ENCODE assay signal across 8 cellular contexts in genomic region chr1:29230553-29231378, GRCh38. TPM values are rescaled to one million over a fixed set of nuclear protein-coding genes. Genes with fewer than 3 reads are reported as not detected.
DNase-seq lines count a peak whose midpoint lies in the region; ATAC-seq and TF ChIP-seq lines count a peak whose summit lies in the region.

Gene MECR (minus strand): TSS chr1:29230934. CDS start chr1:29230906, 28 bp downstream.

- TF ChIP-seq CTCF in OCI-LY1 (IDR thresholded peaks at IDR 0.05; ENCODE audit: low read length) = peak; percentile 43; the same call in 1 of the 2 replicates

- peak within 1 kb of the TSS; percentile 75 for H3K4me3 ChIP-seq in HUES48 (ENCODE audit: low read depth, low read length)
- H3K4me3 ChIP-seq in OCI-LY1 (ENCODE audit: low read depth, low read length, poor library complexity, severe bottlenecking) = peak within 1 kb of the TSS; percentile 97
- H3K4me3 ChIP-seq in mononuclear cell (ENCODE audit: low read length) = peak within 1 kb of the TSS; percentile 58

- no peaks in the 10 kb centered on the region for H4K20me1 ChIP-seq in OCI-LY1 (ENCODE audit: insufficient read depth, low read length)

- peak within 1 kb of the TSS; percentile 80 for H3K27ac ChIP-seq in HUES48 (ENCODE audit: low read depth, low read length)
- no peak within 1 kb of the TSS for H3K27ac ChIP-seq in OCI-LY1 (ENCODE audit: low read depth, low read length, poor library complexity, severe bottlenecking)

- no peaks in the 10 kb centered on the region for H3K9me3 ChIP-seq in HUES48 (ENCODE audit: control insufficient read depth, insufficient read depth, low read length)
- no peaks in the 10 kb centered on the region for H3K9me3 ChIP-seq in OCI-LY1 (ENCODE audit: low read length)
- no peaks in the 10 kb centered on the region for H3K9me3 ChIP-seq in mononuclear cell (ENCODE audit: low read depth, low read length)

- DNase-seq in D341Med (ENCODE audit: low spot score) (peak; percentile 96), activated T-cell treated with anti-CD3 and anti-CD28 coated beads for 1 hour (ENCODE audit: low read depth) (peak; percentile 87), epidermal melanocyte (ENCODE audit: insufficient read length, low spot score) (peak; percentile 95)
- DNase-seq in stimulated activated CD8-positive, alpha-beta memory T cell treated with anti-CD3 and anti-CD28 coated beads, Interleukin-4, amount 100 ng/mL, for 1 hour (ENCODE audit: low read depth in 2 of 2, low spot score in 1 of 2) = peak; percentile 90 to 95

- peak within 1 kb of the TSS; percentile 47; the same call in 1 of the 2 replicates for H2AFZ ChIP-seq in OCI-LY1 (ENCODE audit: low read length)

- peaks cover 10% of the 10 kb centered on the region; the same call in 1 of the 2 replicates for H3K4me1 ChIP-seq in HUES48 (ENCODE audit: control insufficient read depth, insufficient read depth, low read length)
- peaks cover 29% of the 10 kb centered on the region for H3K4me1 ChIP-seq in OCI-LY1 (ENCODE audit: insufficient read depth, low read length, severe bottlenecking)
- peaks cover 13% of the 10 kb centered on the region for H3K4me1 ChIP-seq in mononuclear cell (ENCODE audit: insufficient read depth, low read length)

- peaks cover 13% of the 10 kb centered on the region; the same call in 1 of the 2 replicates for H3K79me2 ChIP-seq in OCI-LY1 (ENCODE audit: insufficient read depth, low read length)

- no peaks in the 10 kb centered on the region for H3F3A ChIP-seq in OCI-LY1 (ENCODE audit: insufficient read depth, low read length)

- H3K4me2 ChIP-seq in OCI-LY1 (ENCODE audit: low read length) = peak within 1 kb of the TSS; percentile 74

- no peaks in the 10 kb centered on the region for H3K36me3 ChIP-seq in HUES48 (ENCODE audit: control insufficient read depth, insufficient read depth, low read length)
- H3K36me3 ChIP-seq in OCI-LY1 (ENCODE audit: insufficient read depth, low read length) = no peaks in the 10 kb centered on the region

- H3K9me2 ChIP-seq in OCI-LY1 (ENCODE audit: low read depth, low read length) = no peaks in the 10 kb centered on the region

- H3K27me3 ChIP-seq in HUES48 (ENCODE audit: control insufficient read depth, insufficient read depth, low read length) = peaks cover 4% of the 10 kb centered on the region
- H3K27me3 ChIP-seq in OCI-LY1 (ENCODE audit: insufficient read depth, low read length) = no peaks in the 10 kb centered on the region
- peaks cover 5% of the 10 kb centered on the region for H3K27me3 ChIP-seq in mononuclear cell (ENCODE audit: insufficient read depth, low read length)

- H3K9ac ChIP-seq in HUES48 (ENCODE audit: low read depth, low read length) (peak within 1 kb of the TSS; percentile 71), OCI-LY1 (ENCODE audit: low read length) (peak within 1 kb of the TSS; percentile 90)

- ATAC-seq in GM21367 (IDR thresholded peaks at IDR 0.05; ENCODE audit: unreplicated experiment) = peak; percentile 75

RNA-seq across cellular contexts. Expression of gene MECR, which starts in this region (rescaled TPM):
- total RNA-seq in mononuclear cell = 2.1 TPM
